Comparison of ENCODE assay signal across 29 cellular contexts in genomic region chr9:87434341-87434740, GRCh38.
"Had no signal": no experiment of that assay in that cellular context is flagged by ENCODE, and none has a peak within 500 bp of the region (broad histone marks: within the 10 kb centered on the region; RNA-seq: fewer than 3 reads in every experiment).

No MANE protein-coding gene starts in this region.

- H3K4me3 Mint-ChIP-seq: activated CD4-positive, alpha-beta memory T cell treated with anti-CD3 and anti-CD28 coated beads for 36 hours; activated CD4-positive, alpha-beta T cell treated with anti-CD3 and anti-CD28 coated beads for 36 hours; activated CD4-positive, alpha-beta T cell treated with anti-CD3 and anti-CD28 coated beads, Interleukin-2, amount 10 ng/mL, durations not matched to agents 24 days and 14 days; activated naive CD4-positive, alpha-beta T cell treated with anti-CD3 and anti-CD28 coated beads, Interleukin-2, amount 10 ng/mL, durations not matched to agents 7 days and 5 days; activated naive CD8-positive, alpha-beta T cell treated with anti-CD3 and anti-CD28 coated beads, Interleukin-2, amount 10 ng/mL, durations not matched to agents 7 days and 5 days; activated T-cell treated with anti-CD3 and anti-CD28 coated beads, Interleukin-2, amount 50 U/mL, for 24 hours; activated T-cell treated with anti-CD3 and anti-CD28 coated beads, Interleukin-2, amount 50 U/mL, for 72 hours; T-helper 17 cell; T-helper 2 cell treated with Interferon-gamma antibody and Interleukin-4, amounts not matched to agents 5 μg/mL and 100 μg/mL, for 36 hours had no signal

- H3K9me3 Mint-ChIP-seq: activated CD4-positive, alpha-beta memory T cell treated with anti-CD3 and anti-CD28 coated beads for 36 hours; activated CD4-positive, alpha-beta T cell treated with anti-CD3 and anti-CD28 coated beads, Interleukin-2, amount 10 ng/mL, durations not matched to agents 24 days and 14 days; activated naive CD4-positive, alpha-beta T cell treated with anti-CD3 and anti-CD28 coated beads, Interleukin-2, amount 10 ng/mL, durations not matched to agents 7 days and 5 days; activated naive CD8-positive, alpha-beta T cell treated with anti-CD3 and anti-CD28 coated beads, Interleukin-2, amount 10 ng/mL, durations not matched to agents 7 days and 5 days; activated T-cell treated with anti-CD3 and anti-CD28 coated beads, Interleukin-2, amount 50 U/mL, for 24 hours; T-helper 2 cell treated with Interferon-gamma antibody and Interleukin-4, amounts not matched to agents 5 μg/mL and 100 μg/mL, for 36 hours had no signal

- H3K27ac Mint-ChIP-seq: activated CD4-positive, alpha-beta memory T cell treated with anti-CD3 and anti-CD28 coated beads for 36 hours; activated CD4-positive, alpha-beta T cell treated with anti-CD3 and anti-CD28 coated beads for 36 hours; activated CD4-positive, alpha-beta T cell treated with anti-CD3 and anti-CD28 coated beads, Interleukin-2, amount 10 ng/mL, durations not matched to agents 24 days and 14 days; activated naive CD4-positive, alpha-beta T cell treated with anti-CD3 and anti-CD28 coated beads, Interleukin-2, amount 10 ng/mL, durations not matched to agents 7 days and 5 days; activated naive CD4-positive, alpha-beta T cell treated with anti-CD3 and anti-CD28 coated beads, Interleukin-2, amount 50 U/mL, for 72 hours; activated naive CD8-positive, alpha-beta T cell treated with anti-CD3 and anti-CD28 coated beads, Interleukin-2, amount 10 ng/mL, durations not matched to agents 7 days and 5 days; activated T-cell treated with anti-CD3 and anti-CD28 coated beads, Interleukin-2, amount 50 U/mL, for 24 hours; activated T-cell treated with anti-CD3 and anti-CD28 coated beads, Interleukin-2, amount 50 U/mL, for 72 hours; T-helper 17 cell; T-helper 2 cell treated with Interferon-gamma antibody and Interleukin-4, amounts not matched to agents 5 μg/mL and 100 μg/mL, for 36 hours had no signal

- H3K36me3 Mint-ChIP-seq: activated CD4-positive, alpha-beta memory T cell treated with anti-CD3 and anti-CD28 coated beads for 36 hours; activated naive CD4-positive, alpha-beta T cell treated with anti-CD3 and anti-CD28 coated beads, Interleukin-2, amount 10 ng/mL, durations not matched to agents 7 days and 5 days; activated naive CD4-positive, alpha-beta T cell treated with anti-CD3 and anti-CD28 coated beads, Interleukin-2, amount 50 U/mL, for 72 hours; activated naive CD8-positive, alpha-beta T cell treated with anti-CD3 and anti-CD28 coated beads, Interleukin-2, amount 10 ng/mL, durations not matched to agents 7 days and 5 days had no signal

- DNase-seq: activated CD4-positive, alpha-beta memory T cell treated with anti-CD3 and anti-CD28 coated beads for 36 hours; activated CD4-positive, alpha-beta T cell treated with anti-CD3 and anti-CD28 coated beads for 36 hours; activated CD4-positive, alpha-beta T cell treated with anti-CD3 and anti-CD28 coated beads, Interleukin-2, amount 10 ng/mL, durations not matched to agents 24 days and 14 days; activated CD4-positive, CD25-positive, alpha-beta regulatory T cell; activated CD4-positive, CD25-positive, alpha-beta regulatory T cell treated with anti-CD3 and anti-CD28 coated beads, Interleukin-2, amount 50 U/mL, for 72 hours; activated CD8-positive, alpha-beta memory T cell treated with anti-CD3 and anti-CD28 coated beads, Interleukin-2, amount 50 U/mL, for 48 hours; activated gamma-delta T cell; activated naive CD4-positive, alpha-beta T cell; activated naive CD4-positive, alpha-beta T cell treated with anti-CD3 and anti-CD28 coated beads, Interleukin-2, amount 10 ng/mL, durations not matched to agents 7 days and 5 days; activated naive CD8-positive, alpha-beta T cell treated with anti-CD3 and anti-CD28 coated beads, Interleukin-2, amount 10 ng/mL, durations not matched to agents 7 days and 5 days; activated T-cell treated with anti-CD3 and anti-CD28 coated beads for 4 hours; activated T-cell treated with anti-CD3 and anti-CD28 coated beads, Interleukin-2, amount 50 U/mL, for 24 hours; activated T-cell treated with anti-CD3 and anti-CD28 coated beads, Interleukin-2, amount 50 U/mL, for 72 hours; amygdala; aorta; body of pancreas; caudate nucleus; cortex of kidney; dermis blood vessel endothelial cell; effector CD8-positive, alpha-beta T cell; esophagus squamous epithelium; foreskin fibroblast; head of caudate nucleus; T-helper 1 cell; T-helper 17 cell; T1000 had no signal

- H3K27me3 Mint-ChIP-seq: activated CD4-positive, alpha-beta memory T cell treated with anti-CD3 and anti-CD28 coated beads for 36 hours; activated CD4-positive, alpha-beta T cell treated with anti-CD3 and anti-CD28 coated beads, Interleukin-2, amount 10 ng/mL, durations not matched to agents 24 days and 14 days; activated naive CD4-positive, alpha-beta T cell treated with anti-CD3 and anti-CD28 coated beads, Interleukin-2, amount 10 ng/mL, durations not matched to agents 7 days and 5 days; activated T-cell treated with anti-CD3 and anti-CD28 coated beads, Interleukin-2, amount 50 U/mL, for 24 hours had no signal

- H3K27ac ChIP-seq: body of pancreas, epithelial cell of prostate, esophagus squamous epithelium had no signal

- H3K4me3 ChIP-seq: body of pancreas, esophagus squamous epithelium had no signal

- ATAC-seq: activated CD4-positive, alpha-beta T cell treated with anti-CD3 and anti-CD28 coated beads for 36 hours; activated naive CD4-positive, alpha-beta T cell treated with anti-CD3 and anti-CD28 coated beads, Interleukin-2, amount 50 U/mL, for 72 hours; activated T-cell treated with anti-CD3 and anti-CD28 coated beads, Interleukin-2, amount 50 U/mL, for 72 hours; body of pancreas; T-helper 17 cell had no signal

- H3K4me1 Mint-ChIP-seq: activated CD4-positive, alpha-beta T cell treated with anti-CD3 and anti-CD28 coated beads for 36 hours; activated CD4-positive, alpha-beta T cell treated with anti-CD3 and anti-CD28 coated beads, Interleukin-2, amount 10 ng/mL, durations not matched to agents 24 days and 14 days; activated naive CD4-positive, alpha-beta T cell treated with anti-CD3 and anti-CD28 coated beads, Interleukin-2, amount 10 ng/mL, durations not matched to agents 7 days and 5 days; activated naive CD8-positive, alpha-beta T cell treated with anti-CD3 and anti-CD28 coated beads, Interleukin-2, amount 10 ng/mL, durations not matched to agents 7 days and 5 days; T-helper 17 cell had no signal

- H3K27me3 ChIP-seq: body of pancreas had no signal

- H3K9me3 ChIP-seq: body of pancreas, esophagus squamous epithelium had no signal

- H3K36me3 ChIP-seq: esophagus squamous epithelium had no signal
